ENCODE assay signal across 8 cellular contexts in the genomic region with DNA sequence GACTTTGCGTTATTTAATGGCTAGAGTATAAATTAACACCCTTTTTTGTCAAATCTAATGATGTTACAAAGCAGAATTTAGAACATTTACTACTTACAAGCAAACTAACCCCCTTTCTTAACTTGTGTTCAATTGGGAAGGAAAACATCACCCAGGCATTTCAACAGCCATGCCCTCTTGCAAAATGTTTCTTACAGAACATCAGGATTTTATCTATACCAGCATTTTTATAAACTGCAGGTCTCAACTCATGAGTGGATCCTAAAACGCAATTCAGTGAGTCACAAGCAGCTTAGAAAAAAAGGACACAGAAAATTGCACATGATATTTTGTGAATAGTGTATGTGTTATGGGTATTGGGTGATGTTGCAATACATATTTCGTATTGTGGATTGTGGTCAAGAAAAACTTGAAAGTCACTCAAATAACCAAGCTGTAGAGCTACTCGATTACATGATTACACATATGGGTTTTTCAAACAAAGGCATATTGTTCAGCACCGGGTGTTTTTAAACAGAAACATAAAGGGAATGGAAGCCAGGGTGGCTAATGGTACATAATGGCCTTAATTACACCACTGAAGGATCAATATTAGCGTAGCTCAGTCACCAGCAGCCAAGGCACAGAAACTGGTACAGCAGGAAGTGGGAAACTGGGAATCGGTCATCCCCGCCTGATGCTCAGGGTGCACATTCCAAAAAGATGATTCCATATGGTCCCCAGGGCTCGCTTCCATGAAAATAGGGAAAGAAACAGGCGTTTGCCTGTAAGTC. TPM values are rescaled to one million over a fixed set of nuclear protein-coding genes. Genes with fewer than 3 reads are reported as not detected.
DNase-seq lines count a peak whose midpoint lies in the region; ATAC-seq and TF ChIP-seq lines count a peak whose summit lies in the region.

No MANE protein-coding gene starts in this region.

- H3K9me3 Mint-ChIP-seq in chondrocyte (ENCODE audit: low read depth): no peaks in the 10 kb centered on the region

- TF ChIP-seq POLR2A in heart left ventricle (IDR thresholded peaks at IDR 0.05): no peak

- H3K4me1 Mint-ChIP-seq in chondrocyte (ENCODE audit: low read depth): peaks cover 49% of the 10 kb centered on the region

- intact Hi-C loops in heart left ventricle (cut with DNase I): no loop called here
- intact Hi-C loops in Right ventricle myocardium inferior (cut with DNase I): loop anchor here (2.0 to 10.0 kb wide), 4 partner anchors 17 to 351 kb away; no protein-coding TSS in a partner anchor
- intact Hi-C loops in aorta (cut with DNase I): loop anchor here in 1 of 2 donors (5.0 kb wide), 1 partner anchor 209 kb away; the partner anchor contains the start of gene AMZ2

- H3K27ac ChIP-seq in heart left ventricle: peak overlapping the region; percentile 79 to 99 (median 96)
- peak overlapping the region; percentile 6 to 61 for H3K27ac ChIP-seq in aorta (ENCODE audit: low read depth in 1 of 2, low read length in 2 of 2)

- H3K4me3 Mint-ChIP-seq in chondrocyte (ENCODE audit: unreplicated experiment): peak overlapping the region; percentile 99

- H3K4me3 ChIP-seq in heart left ventricle: peak overlapping the region; percentile 68 to 94 (median 78)
- H3K4me3 ChIP-seq in aorta (ENCODE audit: low read length in 2 of 2): peak overlapping the region; percentile 13 to 80

- peaks cover 8% of the 10 kb centered on the region for H3K36me3 Mint-ChIP-seq in chondrocyte (ENCODE audit: low read depth)

- peaks cover 0 to 72% (median 42%) of the 10 kb centered on the region in 12 donors for H3K4me1 ChIP-seq in heart left ventricle
- peaks cover 0 to 2% of the 10 kb centered on the region in 2 donors for H3K4me1 ChIP-seq in aorta (ENCODE audit: control insufficient read depth in 1 of 2, insufficient read depth in 2 of 2, low read length in 2 of 2)

- H3K27me3 Mint-ChIP-seq in chondrocyte (ENCODE audit: low read depth): no peaks in the 10 kb centered on the region

- ATAC-seq in heart left ventricle (no peak), Right ventricle myocardium inferior (no peak), aorta (ENCODE audit: low FRiP score) (peak; percentile 4)

- H3K27me3 ChIP-seq in heart left ventricle: no peaks in the 10 kb centered on the region
- no peaks in the 10 kb centered on the region for H3K27me3 ChIP-seq in aorta (ENCODE audit: control insufficient read depth in 1 of 2, insufficient read depth in 2 of 2, low read length in 1 of 2)

- DNase-seq in heart left ventricle: peak in 1 of 5 donors; percentile 47
- DNase-seq in Right ventricle myocardium inferior (ENCODE audit: missing footprints): no peak
- DNase-seq in NCI-H774 (lab: John Stamatoyannopoulos, UW): peak; percentile 76
- DNase-seq in chondrocyte (ENCODE audit: low spot score): no peak
- peak; percentile 35 for DNase-seq in midbrain (lab: John Stamatoyannopoulos, UW)
- DNase-seq in aorta: no peak
- DNase-seq in activated naive CD4-positive, alpha-beta T cell treated with Interleukin-2 at 50 U/mL for 16 hours: no peak
- DNase-seq in GM19238 (ENCODE audit: insufficient read length, low spot score): no peak

- TF ChIP-seq CTCF in heart left ventricle (IDR thresholded peaks at IDR 0.05) (no peak), chondrocyte (IDR thresholded peaks at IDR 0.05) (no peak)

- 34 to 45% (median 36%) methylated on average over 10 of the region's 10 CpGs for WGBS in heart left ventricle, 4 donors
- 14 to 17% methylated on average over 10 of the region's 10 CpGs for WGBS in aorta, 2 donors

- H3K9me3 ChIP-seq in heart left ventricle (no peaks in the 10 kb centered on the region), aorta (ENCODE audit: control insufficient read depth, low read length) (no peaks in the 10 kb centered on the region)

- peak overlapping the region; percentile 100 for H3K27ac Mint-ChIP-seq in chondrocyte (ENCODE audit: unreplicated experiment)

- H3K36me3 ChIP-seq in heart left ventricle (peaks cover 0 to 21% (median 17%) of the 10 kb centered on the region in 9 donors), aorta (ENCODE audit: control insufficient read depth in 1 of 2, insufficient read depth in 2 of 2, low read length in 1 of 2) (peaks cover 0 to 1% of the 10 kb centered on the region in 2 donors)

RNA-seq across cellular contexts. Expression of gene WIPI1, which starts 1.4 kb away (rescaled TPM):
- total RNA-seq in heart left ventricle: 100 to 1,000 TPM in 5 of 9 donors, 10 to 100 TPM in 4; 68.6 to 145 (median 103) TPM
- 100 to 1,000 TPM in 1 of 2 donors, 10 to 100 TPM in 1; 57.1 to 128 TPM for polyA plus RNA-seq in heart left ventricle
- total RNA-seq in Right ventricle myocardium inferior: 62.8 TPM
- total RNA-seq in chondrocyte: 109 to 119 TPM (median 112 TPM) in 3 replicates
- total RNA-seq in aorta: 10 to 100 TPM; 46.0 to 53.1 TPM
- polyA plus RNA-seq in aorta: 10 to 100 TPM; 18.5 to 30.4 TPM

RNA-seq across cellular contexts. Expression of gene PRKAR1A, which starts 56.3 kb away (rescaled TPM):
- total RNA-seq in heart left ventricle: 1,000 to 10,000 TPM in 3 of 9 donors, 100 to 1,000 TPM in 6; 435 to 1,392 (median 837) TPM
- 100 to 1,000 TPM; 192 to 904 TPM for polyA plus RNA-seq in heart left ventricle
- total RNA-seq in Right ventricle myocardium inferior: 584 TPM
- total RNA-seq in chondrocyte: 267 to 300 TPM (median 269 TPM) in 3 replicates
- 100 to 1,000 TPM; 251 to 297 TPM for total RNA-seq in aorta
- polyA plus RNA-seq in aorta: 100 to 1,000 TPM in 1 of 2 donors, 10 to 100 TPM in 1; 97.0 to 104 TPM

Comparison
In these comparisons a context has a peak if more than half of its experiments do, and no peak if none do; other contexts are left out.
1. DNase-seq: peak in NCI-H774 (single experiment) and midbrain (single experiment); none in Right ventricle myocardium inferior (single experiment), chondrocyte (single experiment), aorta (0 of 2), activated naive CD4-positive, alpha-beta T cell treated with Interleukin-2 at 50 U/mL for 16 hours (single experiment) and GM19238 (single experiment).